ENCODE assay signal across 1 cellular context in genomic region chr5:53268241-53268640, GRCh38.
TF ChIP-seq lines count a peak whose summit lies in the region.

No MANE protein-coding gene starts in this region.

TF ChIP-seq in HepG2, 621 proteins besides CTCF, POLR2A, EP300 and RAD21:
- peak; percentile 75; the same call in 1 of the 2 replicates for TF ChIP-seq ZNF281 (CRISPR knock-in tag; IDR thresholded peaks at IDR 0.05; ENCODE audit: borderline replicate concordance)
